25 cellular contexts compared by ENCODE assay signal in the genomic region with DNA sequence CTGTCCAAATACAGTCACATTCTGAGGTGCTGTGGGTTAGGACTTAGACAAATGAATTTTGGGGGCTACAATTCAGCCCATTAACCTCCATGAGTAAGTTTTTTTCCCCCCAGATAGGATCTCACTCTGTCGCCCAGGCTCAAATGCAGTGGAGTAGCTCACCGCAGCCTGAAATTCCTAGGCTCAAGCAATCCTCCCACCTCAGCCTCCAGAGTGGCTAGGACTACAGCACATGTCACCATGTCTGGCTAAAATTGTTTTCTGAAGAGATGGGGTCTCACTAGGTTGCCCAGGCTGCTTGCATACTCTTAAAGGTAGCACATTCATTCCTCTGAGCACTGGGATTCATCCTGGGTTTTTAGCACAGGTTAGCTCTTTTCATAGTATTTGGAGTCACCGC.
"Had no signal": no experiment of that assay in that cellular context is flagged by ENCODE, and none has a peak within 500 bp of the region (broad histone marks: within the 10 kb centered on the region; RNA-seq: fewer than 3 reads in every experiment).

No MANE protein-coding gene starts in this region.

- H3K9me3 ChIP-seq: esophagus squamous epithelium, lower lobe of right lung, right atrium auricular region, stomach, thyroid gland had no signal

- DNase-seq: cerebellar nuclear complex; cortex of kidney; effector memory CD8-positive, alpha-beta T cell; erythroblast; esophagus squamous epithelium; foreskin melanocyte; head of caudate nucleus; left ventricle myocardium superior; lower lobe of right lung; small intestine; stimulated activated CD4-positive, alpha-beta T cell treated with anti-CD3 and anti-CD28 coated beads, Interleukin-15, amount 100 ng/mL, for 24 hours; stimulated activated CD4-positive, alpha-beta T cell treated with anti-CD3 and anti-CD28 coated beads, Interleukin-2, amount 100 ng/mL, for 48 hours; stimulated activated CD8-positive, alpha-beta memory T cell treated with anti-CD3 and anti-CD28 coated beads, Interleukin-4, amount 100 ng/mL, for 48 hours; stimulated activated naive CD4-positive, alpha-beta T cell treated with Interleukin-2 at 50 U/mL for 16 hours; stomach; thyroid gland had no signal

- H3K4me3 Mint-ChIP-seq: effector memory CD8-positive, alpha-beta T cell; nephron; neural progenitor cell; type B pancreatic cell had no signal

- ATAC-seq: effector memory CD8-positive, alpha-beta T cell; left ventricle myocardium superior; lower lobe of right lung had no signal

- H3K27me3 ChIP-seq: esophagus squamous epithelium, neural progenitor cell, right atrium auricular region, stomach, thyroid gland had no signal

- H3K9me3 Mint-ChIP-seq: effector memory CD8-positive, alpha-beta T cell; nephron; neural progenitor cell; type B pancreatic cell had no signal

- H3K4me3 ChIP-seq: esophagus squamous epithelium, lower lobe of right lung, neural progenitor cell, right atrium auricular region, stomach, thyroid gland had no signal

- H3K4me1 ChIP-seq: neural progenitor cell had no signal

- H2AFZ ChIP-seq: neural progenitor cell, parathyroid adenoma had no signal

- H3K4me1 Mint-ChIP-seq: neural progenitor cell had no signal

- H3K27ac Mint-ChIP-seq: nephron, neural progenitor cell, progenitor cell of endocrine pancreas, type B pancreatic cell had no signal

- H3K9ac ChIP-seq: neural progenitor cell, parathyroid adenoma had no signal

- H3K4me2 ChIP-seq: neural progenitor cell had no signal

- FAIRE-seq: endometrium, keratinocyte, small intestine, urothelium cell line had no signal

- H3K27ac ChIP-seq: esophagus squamous epithelium, lower lobe of right lung, neural progenitor cell, parathyroid adenoma, right atrium auricular region, stomach, thyroid gland had no signal
